Comparison of ENCODE assay signal across 9 cellular contexts in the genomic region with DNA sequence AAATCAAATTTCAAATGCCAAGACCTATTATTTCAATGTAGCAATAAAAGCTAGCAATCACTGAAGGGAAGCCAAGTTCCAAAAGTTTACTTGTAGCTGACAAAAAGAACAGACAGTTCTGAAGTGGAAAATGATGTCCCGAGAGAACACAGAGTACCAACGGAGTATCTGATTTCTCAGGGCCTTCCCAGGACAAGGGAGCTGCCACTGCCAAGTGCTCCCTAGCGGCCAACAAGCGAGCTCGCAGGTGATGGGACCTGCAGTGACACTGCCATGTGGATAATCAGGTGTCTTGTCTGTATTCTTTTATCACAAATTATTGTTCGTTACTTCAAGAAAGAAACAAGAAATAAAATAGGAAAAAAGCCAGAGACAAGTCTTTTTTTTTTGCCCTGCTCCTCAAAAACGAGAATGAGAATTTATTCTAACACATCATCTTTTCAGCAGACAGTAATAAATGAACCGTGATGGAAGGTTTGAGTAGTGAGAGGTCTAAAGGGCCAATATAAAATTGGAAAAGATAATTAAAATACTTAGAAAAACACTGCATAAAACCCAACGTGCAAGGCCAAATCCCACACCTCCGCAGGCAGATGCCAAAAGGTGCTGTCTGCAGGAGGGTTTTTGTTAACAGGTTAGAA.
A peak's percentile ranks its signal among the peaks of the same experiment; 100 is the strongest.
DNase-seq lines count a peak whose midpoint lies in the region; ATAC-seq and TF ChIP-seq lines count a peak whose summit lies in the region.
"Had no signal": no experiment of that assay in that cellular context is flagged by ENCODE, and none has a peak within 500 bp of the region (broad histone marks: within the 10 kb centered on the region; RNA-seq: fewer than 3 reads in every experiment).

No MANE protein-coding gene starts in this region.

- no peaks in the 10 kb centered on the region for H3K27me3 ChIP-seq in heart left ventricle
- H3K27me3 ChIP-seq in SJCRH30 = no peaks in the 10 kb centered on the region

- 51 to 58% (median 54%) methylated on average over 10 of the region's 10 CpGs for WGBS in heart left ventricle, 4 donors

- H3K9me3 ChIP-seq in heart left ventricle (no peaks in the 10 kb centered on the region), SJCRH30 (replicated peaks) (no peaks in the 10 kb centered on the region)

- H3K4me3 ChIP-seq in heart left ventricle (no peak overlapping the region), SJCRH30 (no peak overlapping the region)

- H3K4me1 ChIP-seq in heart left ventricle (peaks cover 0 to 12% (median 0%) of the 10 kb centered on the region in 12 donors), SJCRH30 (no peaks in the 10 kb centered on the region)

- TF ChIP-seq CTCF in heart left ventricle (IDR thresholded peaks at IDR 0.05) = peak in 11 of 12 donors; percentile 10 to 48 (median 28)

- intact Hi-C loops in heart left ventricle (cut with DNase I) = no loop called here

- H3K36me3 ChIP-seq in heart left ventricle = peaks cover 0 to 11% (median 0%) of the 10 kb centered on the region in 9 donors
- H3K36me3 ChIP-seq in SJCRH30 = no peaks in the 10 kb centered on the region

- peak in 3 of 4 donors; percentile 81 to 92 (median 87) for ATAC-seq in heart left ventricle

- H3K27ac ChIP-seq in heart left ventricle (peak overlapping the region in 2 of 12 donors; percentile 11), SJCRH30 (no peak overlapping the region)

- TF ChIP-seq POLR2A in heart left ventricle (IDR thresholded peaks at IDR 0.05) = no peak

- DNase-seq in NCI-H146 (lab: John Stamatoyannopoulos, UW) (peak; percentile 33), NCI-H146 treated with DMSO at 0.1 percent for 48 hours (lab: John Stamatoyannopoulos, UW; ENCODE audit: unreplicated experiment) (no peak), RPMI8226 (peak; percentile 26), heart left ventricle (peak in 3 of 5 donors; percentile 20 to 57 (median 34)), superior temporal gyrus (ENCODE audit: extremely low spot score) (peak; percentile 54), SW 1271 (lab: John Stamatoyannopoulos, UW) (no peak), SJCRH30 (no peak), T-helper 1 cell (no peak)
- DNase-seq: cerebellar nuclear complex had no signal

Comparison
In these comparisons a context has a peak if more than half of its experiments do, and no peak if none do; other contexts are left out.
1. DNase-seq: peak in NCI-H146 (single experiment), RPMI8226 (single experiment), heart left ventricle (3 of 5) and superior temporal gyrus (single experiment); none in NCI-H146 treated with DMSO at 0.1 percent for 48 hours (single experiment), SW 1271 (0 of 2), SJCRH30 (0 of 2) and T-helper 1 cell (0 of 5).